ENCODE assay signal across 1 cellular context in genomic region chr1:40301066-40301465, GRCh38.
TF ChIP-seq lines count a peak whose summit lies in the region.

No MANE protein-coding gene starts in this region.

TF ChIP-seq in IMR-90, 13 proteins besides CTCF, POLR2A, EP300 and RAD21:
- TF ChIP-seq USF2 (IDR thresholded peaks at IDR 0.05; ENCODE audit: low read depth, low read length) = no peak
- TF ChIP-seq CHD1 (IDR thresholded peaks at IDR 0.05; ENCODE audit: low read depth, low read length) = no peak
- no peak for TF ChIP-seq MAFK (IDR thresholded peaks at IDR 0.05; ENCODE audit: low read depth, low read length)
- TF ChIP-seq NFE2L2 (IDR thresholded peaks at IDR 0.05; ENCODE audit: low read depth, low read length) = no peak
- no peak for TF ChIP-seq ELK1 (IDR thresholded peaks at IDR 0.05; ENCODE audit: borderline replicate concordance, low read depth, low read length)
- TF ChIP-seq CEBPB (IDR thresholded peaks at IDR 0.05; ENCODE audit: low read depth, low read length) = no peak
- TF ChIP-seq SMC3 (IDR thresholded peaks at IDR 0.05; ENCODE audit: low read depth, low read length) = no peak
- TF ChIP-seq FOS (IDR thresholded peaks at IDR 0.05; ENCODE audit: low read depth, low read length) = no peak
- no peak for TF ChIP-seq RCOR1 (IDR thresholded peaks at IDR 0.05; ENCODE audit: insufficient replicate concordance, low read length)
